ENCODE assay signal across 26 cellular contexts in genomic region chr4:63212075-63212474, GRCh38.
A peak's percentile ranks its signal among the peaks of the same experiment; 100 is the strongest.
DNase-seq lines count a peak whose midpoint lies in the region; ATAC-seq and TF ChIP-seq lines count a peak whose summit lies in the region.
"Had no signal": no experiment of that assay in that cellular context is flagged by ENCODE, and none has a peak within 500 bp of the region (broad histone marks: within the 10 kb centered on the region; RNA-seq: fewer than 3 reads in every experiment).

No MANE protein-coding gene starts in this region.

- no peaks in the 10 kb centered on the region for H3K36me3 ChIP-seq in SK-N-SH (replicated peaks in 1 of 2; ENCODE audit: control insufficient read depth in 1 of 2, insufficient read depth in 2 of 2, low read length in 1 of 2)
- no peaks in the 10 kb centered on the region for H3K36me3 ChIP-seq in smooth muscle cell (ENCODE audit: low read depth)
- H3K36me3 ChIP-seq in thyroid gland = no peaks in the 10 kb centered on the region
- H3K36me3 ChIP-seq: BE2C had no signal

- ATAC-seq in SK-N-SH treated with all-trans-retinoic acid at 6 μM for 48 hours = no peak
- ATAC-seq: Panc1 had no signal

- H3K79me2 ChIP-seq in SK-N-SH (ENCODE audit: insufficient read depth) = no peaks in the 10 kb centered on the region
- H3K79me2 ChIP-seq in smooth muscle cell (ENCODE audit: low read depth) = no peaks in the 10 kb centered on the region

- no peak overlapping the region for H3K27ac ChIP-seq in SK-N-SH (ENCODE audit: low read depth in 2 of 2, low read length in 1 of 2)
- peak overlapping the region; percentile 40 for H3K27ac ChIP-seq in smooth muscle cell (ENCODE audit: low read depth)
- H3K27ac ChIP-seq in thyroid gland = no peak overlapping the region
- H3K27ac ChIP-seq: 22Rv1, GM23248 had no signal

- H4K20me1 ChIP-seq in SK-N-SH (ENCODE audit: insufficient read depth) = no peaks in the 10 kb centered on the region
- no peaks in the 10 kb centered on the region for H4K20me1 ChIP-seq in smooth muscle cell (ENCODE audit: low read depth)

- peak overlapping the region in 1 of 3 experiments; percentile 5 for H3K4me3 Mint-ChIP-seq in nephron
- H3K4me3 Mint-ChIP-seq: CD14-positive monocyte; CD8-positive, alpha-beta memory T cell had no signal

- no peak overlapping the region for H3K9ac ChIP-seq in SK-N-SH
- no peak overlapping the region for H3K9ac ChIP-seq in smooth muscle cell (ENCODE audit: low read depth)
- H3K9ac ChIP-seq: GM23248 had no signal

- no peak overlapping the region for H3K4me2 ChIP-seq in SK-N-SH
- peak overlapping the region; percentile 29 for H3K4me2 ChIP-seq in smooth muscle cell

- H3K4me3 ChIP-seq in SK-N-SH (ENCODE audit: low read depth in 2 of 2, low read length in 1 of 2) = no peak overlapping the region
- no peak overlapping the region for H3K4me3 ChIP-seq in smooth muscle cell
- H3K4me3 ChIP-seq in thyroid gland (replicated peaks in 1 of 3) = no peak overlapping the region
- H3K4me3 ChIP-seq: GM23248 had no signal

- H3K9me2 ChIP-seq in SK-N-SH = no peaks in the 10 kb centered on the region

- H3K9me3 Mint-ChIP-seq in nephron = peaks cover 26% of the 10 kb centered on the region

- no peak for TF ChIP-seq RAD21 in SK-N-SH (IDR thresholded peaks at IDR 0.05; ENCODE audit: low read length)

- TF ChIP-seq POLR2A in thyroid gland (IDR thresholded peaks at IDR 0.05) = no peak

- H3K4me1 Mint-ChIP-seq in nephron = peaks cover 8% of the 10 kb centered on the region
- H3K4me1 Mint-ChIP-seq: CD14-positive monocyte; CD8-positive, alpha-beta memory T cell had no signal

- H3K4me1 ChIP-seq in SK-N-SH (ENCODE audit: control insufficient read depth in 1 of 2, insufficient read depth in 2 of 2, low read depth in 1 of 2, low read length in 1 of 2) = no peaks in the 10 kb centered on the region
- no peaks in the 10 kb centered on the region for H3K4me1 ChIP-seq in smooth muscle cell (ENCODE audit: low read depth)
- H3K4me1 ChIP-seq in thyroid gland = no peaks in the 10 kb centered on the region
- H3K4me1 ChIP-seq: BE2C had no signal

- H3K9me3 ChIP-seq in SK-N-SH (no peaks in the 10 kb centered on the region), smooth muscle cell (replicated peaks; ENCODE audit: low read depth) (peaks cover 5% of the 10 kb centered on the region), thyroid gland (no peaks in the 10 kb centered on the region)
- H3K9me3 ChIP-seq: BE2C had no signal

- TF ChIP-seq EP300 in SK-N-SH (IDR thresholded peaks at IDR 0.05; ENCODE audit: borderline replicate concordance in 1 of 2, low read depth in 1 of 2, low read length in 1 of 2) = no peak

- 13% methylated on average over 1 of the region's 1 CpG for WGBS in SK-N-SH (ENCODE audit: low lambda C conversion rate)
- 82% methylated on average over 1 of the region's 1 CpG for WGBS in smooth muscle cell (ENCODE audit: low lambda C conversion rate)
- 22 to 27% methylated on average over 1 of the region's 1 CpG for WGBS in thyroid gland, 2 donors

- peak overlapping the region; percentile 85 to 94 (median 90) for H3K27ac Mint-ChIP-seq in nephron
- H3K27ac Mint-ChIP-seq: CD14-positive monocyte; CD8-positive, alpha-beta memory T cell had no signal

- H3K27me3 Mint-ChIP-seq in nephron (ENCODE audit: low read depth) = no peaks in the 10 kb centered on the region
- H3K27me3 Mint-ChIP-seq: CD8-positive, alpha-beta memory T cell had no signal

- no peak overlapping the region for H2AFZ ChIP-seq in SK-N-SH (ENCODE audit: low read depth)
- H2AFZ ChIP-seq in smooth muscle cell (ENCODE audit: low read depth) = no peak overlapping the region
- H2AFZ ChIP-seq: GM23248 had no signal

- DNase-seq in SK-N-SH = no peak
- DNase-seq in glomerular visceral epithelial cell (ENCODE audit: extremely low spot score) = peak; percentile 66
- no peak for DNase-seq in smooth muscle cell (lab: John Stamatoyannopoulos, UW; ENCODE audit: unreplicated experiment)
- no peak for DNase-seq in thyroid gland
- no peak for DNase-seq in amniotic stem cell (lab: John Stamatoyannopoulos, UW)
- no peak for DNase-seq in DMS114 treated with DMSO at 0.1 percent for 48 hours (lab: John Stamatoyannopoulos, UW; ENCODE audit: unreplicated experiment)
- DNase-seq: BE2C; CD8-positive, alpha-beta memory T cell; DMS 273 treated with DMSO at 0.1 percent for 48 hours; DMS79 treated with DMSO at 0.1 percent for 48 hours; GF-D8; GM23248; H7; Karpas-422; NCI-H1092; NCI-H1417 treated with DMSO at 0.1 percent for 48 hours; NCI-H1694 treated with DMSO at 0.1 percent for 48 hours; NCI-H2081; NCI-H2227 treated with DMSO at 0.1 percent for 48 hours; NCI-H526 treated with DMSO at 0.1 percent for 48 hours; SHP77 treated with DMSO at 0.1 percent for 48 hours had no signal

- no peaks in the 10 kb centered on the region for H3F3A ChIP-seq in SK-N-SH (replicated peaks; ENCODE audit: insufficient read depth)
- H3F3A ChIP-seq in smooth muscle cell (ENCODE audit: low read depth) = no peaks in the 10 kb centered on the region

- intact Hi-C loops in thyroid gland (cut with DNase I) = no loop called here

- CTCF ChIA-PET in SK-N-SH (lab: Yijun Ruan, JAX) = no interaction called here

- H3K36me3 Mint-ChIP-seq in nephron (ENCODE audit: low read depth) = no peaks in the 10 kb centered on the region
- H3K36me3 Mint-ChIP-seq: CD14-positive monocyte; CD8-positive, alpha-beta memory T cell had no signal

- no peaks in the 10 kb centered on the region for H3K27me3 ChIP-seq in SK-N-SH (ENCODE audit: insufficient read depth)
- H3K27me3 ChIP-seq in smooth muscle cell (ENCODE audit: low read depth) = no peaks in the 10 kb centered on the region
- H3K27me3 ChIP-seq in thyroid gland = no peaks in the 10 kb centered on the region
- H3K27me3 ChIP-seq: BE2C had no signal

- TF ChIP-seq CTCF in SK-N-SH (IDR thresholded peaks at IDR 0.05) (no peak), nephron (IDR thresholded peaks at IDR 0.05; ENCODE audit: unreplicated experiment in 3 of 3) (no peak), smooth muscle cell (IDR thresholded peaks at IDR 0.05; ENCODE audit: borderline replicate concordance, insufficient read depth, poor library complexity, severe bottlenecking) (no peak), thyroid gland (IDR thresholded peaks at IDR 0.05) (no peak)

- POLR2A ChIA-PET in SK-N-SH (lab: Yijun Ruan, JAX) = no interaction called here

TF ChIP-seq in SK-N-SH treated with all-trans-retinoic acid at 6 μM for 48 hours, 23 proteins besides CTCF, POLR2A, EP300 and RAD21 (continues in another document):
- no peak for TF ChIP-seq CSDC2 (CRISPR knock-in tag; IDR thresholded peaks at IDR 0.05)
- TF ChIP-seq CREB5 (CRISPR knock-in tag; IDR thresholded peaks at IDR 0.05; ENCODE audit: low read depth) = no peak
- TF ChIP-seq ISL1 (CRISPR knock-in tag; IDR thresholded peaks at IDR 0.05) = peak; percentile 48
- TF ChIP-seq OSR1 (CRISPR knock-in tag; IDR thresholded peaks at IDR 0.05) = no peak

TF ChIP-seq in SK-N-SH, 30 proteins besides CTCF, POLR2A, EP300 and RAD21:
- no peak for TF ChIP-seq POLR2AphosphoS5 (IDR thresholded peaks at IDR 0.05; ENCODE audit: low read depth, low read length)
- TF ChIP-seq YY1 (IDR thresholded peaks at IDR 0.05; ENCODE audit: low read depth) = no peak
- no peak for TF ChIP-seq USF1 (IDR thresholded peaks at IDR 0.05; ENCODE audit: borderline replicate concordance, low read depth)
- no peak for TF ChIP-seq SIN3A (IDR thresholded peaks at IDR 0.05; ENCODE audit: borderline replicate concordance, low read depth, low read length)
- no peak for TF ChIP-seq TCF12 (IDR thresholded peaks at IDR 0.05)
- TF ChIP-seq SMC3 (IDR thresholded peaks at IDR 0.05; ENCODE audit: low read depth, low read length) = no peak
- no peak for TF ChIP-seq NRF1 (IDR thresholded peaks at IDR 0.05; ENCODE audit: low read depth, low read length)
- TF ChIP-seq MXI1 (IDR thresholded peaks at IDR 0.05; ENCODE audit: low read depth, low read length) = no peak
- no peak for TF ChIP-seq RCOR1 (IDR thresholded peaks at IDR 0.05; ENCODE audit: low read length)
- no peak for TF ChIP-seq ELF1 (IDR thresholded peaks at IDR 0.05)
- TF ChIP-seq NFIC (IDR thresholded peaks at IDR 0.05; ENCODE audit: borderline replicate concordance) = no peak
- TF ChIP-seq GATA2 (CRISPR knock-in tag; IDR thresholded peaks at IDR 0.05) = no peak
- TF ChIP-seq TEAD4 (IDR thresholded peaks at IDR 0.05; ENCODE audit: borderline replicate concordance, insufficient read depth) = no peak
- no peak for TF ChIP-seq FOXM1 (IDR thresholded peaks at IDR 0.05; ENCODE audit: low read depth)
- no peak for TF ChIP-seq TAF1 (IDR thresholded peaks at IDR 0.05; ENCODE audit: borderline replicate concordance, low read depth, low read length)
- TF ChIP-seq IRF3 (IDR thresholded peaks at IDR 0.05; ENCODE audit: low read depth, low read length) = no peak
- no peak for TF ChIP-seq JUND (IDR thresholded peaks at IDR 0.05)
- TF ChIP-seq CHD2 (IDR thresholded peaks at IDR 0.05; ENCODE audit: low read length, partially characterized antibody) = no peak
- TF ChIP-seq MEF2A (IDR thresholded peaks at IDR 0.05; ENCODE audit: borderline replicate concordance, low read depth) = no peak
